Comparison of ENCODE assay signal across 30 cellular contexts in the genomic region with DNA sequence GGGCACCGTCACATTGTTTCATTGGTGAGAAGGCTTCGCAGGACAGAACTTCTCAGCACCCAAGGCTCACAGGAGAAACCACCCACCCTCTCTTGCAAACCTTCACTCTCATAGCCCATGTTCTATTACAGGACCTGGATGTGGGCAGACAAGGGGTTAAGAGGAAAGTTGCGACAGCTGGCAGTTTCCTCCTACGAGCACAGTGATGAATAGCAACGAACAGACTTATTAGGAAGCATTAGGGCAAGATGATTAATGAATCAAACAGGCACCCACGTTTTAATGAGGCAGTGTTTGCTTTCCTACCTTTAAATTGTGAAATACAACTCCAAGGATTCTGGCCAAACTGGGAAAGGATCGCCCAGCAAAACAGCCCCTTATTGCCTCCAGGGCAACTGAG.
"Had no signal": no experiment of that assay in that cellular context is flagged by ENCODE, and none has a peak within 500 bp of the region (broad histone marks: within the 10 kb centered on the region; RNA-seq: fewer than 3 reads in every experiment).

No MANE protein-coding gene starts in this region.

- FAIRE-seq: islet of Langerhans, TTC549 had no signal

- DNase-seq: activated CD4-positive, alpha-beta memory T cell treated with anti-CD3 and anti-CD28 coated beads for 36 hours; activated CD4-positive, alpha-beta T cell treated with anti-CD3 and anti-CD28 coated beads, Interleukin-2, amount 10 ng/mL, durations not matched to agents 24 days and 14 days; activated CD4-positive, CD25-positive, alpha-beta regulatory T cell treated with anti-CD3 and anti-CD28 coated beads, Interleukin-2, amount 50 U/mL, for 72 hours; activated CD8-positive, alpha-beta memory T cell treated with anti-CD3 and anti-CD28 coated beads, Interleukin-2, amount 50 U/mL, for 4 hours; activated effector memory CD4-positive, alpha-beta T cell treated with anti-CD3 and anti-CD28 coated beads, Interleukin-2, amount 50 U/mL, for 16 hours; activated naive CD4-positive, alpha-beta T cell treated with anti-CD3 and anti-CD28 coated beads for 36 hours; activated naive CD8-positive, alpha-beta T cell treated with anti-CD3 and anti-CD28 coated beads for 36 hours; activated T-cell treated with anti-CD3 and anti-CD28 coated beads, Interleukin-2, amount 50 U/mL, for 1 hour; adrenal gland; aorta; cerebellar nuclear complex; colonic mucosa; dorsolateral prefrontal cortex; effector memory CD4-positive, alpha-beta T cell; gastrocnemius medialis; glutamatergic neuron; left ventricle myocardium superior; mucosa of descending colon; stimulated activated CD4-positive, alpha-beta T cell treated with anti-CD3 and anti-CD28 coated beads, Interleukin-4, amount 100 ng/mL, for 4 hours; stimulated activated CD8-positive, alpha-beta memory T cell treated with anti-CD3 and anti-CD28 coated beads, Interleukin-4, amount 100 ng/mL, for 48 hours; stimulated activated naive CD8-positive, alpha-beta T cell treated with anti-CD3 and anti-CD28 coated beads, Interleukin-15, amount 100 ng/mL, for 72 hours; substantia nigra; upper lobe of left lung had no signal

- H3K4me3 ChIP-seq: adrenal gland, body of pancreas, cardiac muscle cell, colonic mucosa, dorsolateral prefrontal cortex, gastrocnemius medialis, mucosa of descending colon, skin epidermis, upper lobe of left lung, vagina had no signal

- H3K27me3 ChIP-seq: body of pancreas, cardiac muscle cell, colonic mucosa, gastrocnemius medialis, neutrophil, upper lobe of left lung, vagina had no signal

- H3K27ac ChIP-seq: adrenal gland, body of pancreas, cardiac muscle cell, colonic mucosa, dorsolateral prefrontal cortex, gastrocnemius medialis, neutrophil, skin epidermis, upper lobe of left lung, vagina had no signal

- H3K4me1 ChIP-seq: adrenal gland, body of pancreas, colonic mucosa, gastrocnemius medialis, upper lobe of left lung, vagina had no signal

- H3K36me3 ChIP-seq: adrenal gland, cardiac muscle cell, colonic mucosa, gastrocnemius medialis, neutrophil, upper lobe of left lung, vagina had no signal

- H3K9me3 ChIP-seq: body of pancreas, colonic mucosa, gastrocnemius medialis, neutrophil, vagina had no signal
